1 cellular context compared by ENCODE assay signal in the genomic region with DNA sequence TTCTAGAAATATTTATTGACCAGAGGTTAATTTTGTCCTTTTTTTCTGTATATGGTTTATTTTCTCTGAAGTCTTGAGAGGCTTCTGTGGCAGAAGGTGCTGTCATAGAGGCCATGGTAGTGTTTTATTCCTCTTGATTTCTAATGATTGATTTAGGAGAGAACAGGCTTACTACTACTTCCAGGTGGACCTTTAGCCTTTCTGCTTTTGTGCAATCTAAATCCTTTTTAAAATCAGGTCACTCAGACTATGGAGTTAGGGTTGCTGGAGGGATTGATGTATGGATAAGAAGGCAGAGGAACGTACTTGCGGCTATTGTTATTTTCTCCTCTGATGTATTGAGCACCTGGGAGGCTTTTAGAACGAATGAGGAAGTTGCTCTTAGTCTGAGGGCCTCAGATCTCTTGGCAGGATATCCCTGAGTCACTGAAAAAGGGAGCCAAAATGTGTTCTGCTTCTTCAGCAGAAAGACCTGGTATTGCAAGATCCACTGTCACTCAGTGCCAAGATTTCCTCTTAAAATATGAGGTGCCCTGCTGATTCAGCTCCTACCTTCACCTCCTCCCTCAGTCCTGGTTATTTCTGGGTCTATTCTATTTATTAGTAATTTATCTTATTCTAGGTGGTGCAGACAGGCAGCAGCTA.
TF ChIP-seq lines count a peak whose summit lies in the region.

No MANE protein-coding gene starts in this region.

TF ChIP-seq in HepG2, 621 proteins besides CTCF, POLR2A, EP300 and RAD21:
- TF ChIP-seq HIVEP1 (CRISPR knock-in tag; IDR thresholded peaks at IDR 0.05), result no peak
- TF ChIP-seq ATF1 (CRISPR knock-in tag; IDR thresholded peaks at IDR 0.05), result no peak
- no peak for TF ChIP-seq ELF4 (CRISPR knock-in tag; IDR thresholded peaks at IDR 0.05; ENCODE audit: borderline replicate concordance)
TF ChIP-seq in HepG2: peak in this region for 0.
